Comparison of ENCODE assay signal across 11 cellular contexts in the genomic region with DNA sequence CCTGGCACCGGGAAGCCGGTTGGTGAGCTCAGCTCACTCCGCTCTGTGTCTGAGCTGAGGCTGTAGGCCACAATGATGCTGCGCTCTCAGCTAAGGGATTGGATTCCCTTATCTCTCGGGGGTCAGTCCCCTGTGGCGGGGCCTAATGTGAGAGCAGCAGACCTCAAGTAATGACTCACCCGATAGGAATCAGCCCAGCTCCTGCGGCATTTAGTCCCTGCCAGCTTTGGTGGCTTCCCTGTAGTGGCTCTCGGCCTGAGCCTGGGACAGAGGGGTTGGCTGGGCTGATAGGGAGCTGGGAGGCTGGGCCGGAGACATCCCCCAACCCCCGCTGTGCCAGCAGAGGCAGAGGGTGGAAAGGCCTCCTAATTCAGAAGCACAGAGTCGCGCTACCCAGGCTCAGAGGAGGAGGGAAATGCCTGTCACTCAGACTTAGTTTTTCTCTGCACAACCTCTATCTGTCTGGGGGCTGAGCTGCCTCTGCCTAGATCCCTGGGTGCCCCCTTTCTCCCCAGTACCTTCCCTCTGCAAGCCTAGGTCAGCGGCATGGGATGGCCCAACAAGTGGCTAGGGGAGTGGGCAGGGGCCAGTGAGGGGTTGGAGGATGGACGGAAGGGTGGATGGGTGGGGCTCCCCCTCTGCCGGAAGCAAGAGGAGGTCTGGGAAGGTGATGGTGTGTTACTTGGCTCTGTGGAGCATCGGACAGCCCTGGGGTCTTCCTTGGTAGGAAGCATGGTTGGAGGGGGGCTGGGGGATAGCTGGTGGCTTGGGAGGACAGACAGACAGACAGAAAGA.
A peak's percentile ranks its signal among the peaks of the same experiment; 100 is the strongest.
DNase-seq lines count a peak whose midpoint lies in the region; ATAC-seq and TF ChIP-seq lines count a peak whose summit lies in the region.
"Had no signal": no experiment of that assay in that cellular context is flagged by ENCODE, and none has a peak within 500 bp of the region (broad histone marks: within the 10 kb centered on the region; RNA-seq: fewer than 3 reads in every experiment).

No MANE protein-coding gene starts in this region.

- WGBS in IMR-90 (ENCODE audit: extremely low coverage in 2 of 2, insufficient read length in 1 of 2), 2 experiments: 28% methylated on average over 3 of the region's 17 CpGs; no CpG with 5 or more reads in 1 of the 2 experiments

- no peak overlapping the region for H3K4ac ChIP-seq in IMR-90 (ENCODE audit: low read depth, low read length)

- H3K9ac ChIP-seq in IMR-90 (ENCODE audit: low read depth, low read length): no peak overlapping the region

- no peak overlapping the region for H2AFZ ChIP-seq in IMR-90 (replicated peaks; ENCODE audit: low read length, poor library complexity)

- H2AK9ac ChIP-seq in IMR-90 (replicated peaks; ENCODE audit: low read depth, low read length, poor library complexity): no peak overlapping the region

- intact Hi-C loops in IMR-90 (cut with micrococcal nuclease): no loop called here

- H3K27me3 Mint-ChIP-seq in activated T-cell treated with anti-CD3 and anti-CD28 coated beads, Interleukin-2, amount 50 U/mL, for 24 hours: peaks cover 12% of the 10 kb centered on the region
- H3K27me3 Mint-ChIP-seq: CD4-positive, CD25-positive, alpha-beta regulatory T cell had no signal

- no peak overlapping the region for H3K4me3 ChIP-seq in IMR-90 (ENCODE audit: insufficient read depth, low read depth, low read length)
- H3K4me3 ChIP-seq in astrocyte of the cerebellum (ENCODE audit: low read depth, low read length): no peak overlapping the region

- H3K27ac ChIP-seq in IMR-90 (ENCODE audit: insufficient read depth, low read length): no peak overlapping the region

- H3K27ac Mint-ChIP-seq in activated T-cell treated with anti-CD3 and anti-CD28 coated beads, Interleukin-2, amount 50 U/mL, for 24 hours: no peak overlapping the region
- H3K27ac Mint-ChIP-seq: CD4-positive, CD25-positive, alpha-beta regulatory T cell; dendritic cell treated with granulocyte-macrophage colony-stimulating factor and Interleukin-4, amounts not matched to agents 40 ng/mL and 50 ng/mL, for 4 days had no signal

- H3K4me1 ChIP-seq in IMR-90 (ENCODE audit: control insufficient read depth, insufficient read depth, low read length): no peaks in the 10 kb centered on the region

- TF ChIP-seq RAD21 in IMR-90 (IDR thresholded peaks at IDR 0.05; ENCODE audit: low read length): no peak

- H4K5ac ChIP-seq in IMR-90 (ENCODE audit: low read depth, low read length): no peak overlapping the region

- no peak for TF ChIP-seq POLR2A in IMR-90 (IDR thresholded peaks at IDR 0.05; ENCODE audit: low read depth, low read length)

- no peaks in the 10 kb centered on the region for H3K9me3 Mint-ChIP-seq in activated T-cell treated with anti-CD3 and anti-CD28 coated beads, Interleukin-2, amount 50 U/mL, for 24 hours
- H3K9me3 Mint-ChIP-seq: CD4-positive, CD25-positive, alpha-beta regulatory T cell; dendritic cell treated with granulocyte-macrophage colony-stimulating factor and Interleukin-4, amounts not matched to agents 40 ng/mL and 50 ng/mL, for 4 days had no signal

- in situ Hi-C loops in IMR-90 (cut with MboI; ENCODE audit: low sequenced_read_pairs) (no loop called here), astrocyte of the cerebellum (cut with HindIII; ENCODE audit: low sequenced_read_pairs) (no loop called here)

- H3K14ac ChIP-seq in IMR-90 (replicated peaks; ENCODE audit: low read depth, low read length): no peak overlapping the region

- H4K8ac ChIP-seq in IMR-90 (ENCODE audit: low read depth in 2 of 2, low read length in 2 of 2): no peak overlapping the region

- POLR2A ChIA-PET in IMR-90 (lab: Charles Lee; ENCODE audit: unreplicated experiment): no interaction called here

- no peak overlapping the region for H3K4me3 Mint-ChIP-seq in activated T-cell treated with anti-CD3 and anti-CD28 coated beads, Interleukin-2, amount 50 U/mL, for 24 hours
- H3K4me3 Mint-ChIP-seq: CD4-positive, CD25-positive, alpha-beta regulatory T cell; dendritic cell treated with granulocyte-macrophage colony-stimulating factor and Interleukin-4, amounts not matched to agents 40 ng/mL and 50 ng/mL, for 4 days had no signal

- no peaks in the 10 kb centered on the region for H4K20me1 ChIP-seq in IMR-90 (ENCODE audit: insufficient read depth, low read length)

- no peak for TF ChIP-seq CTCF in IMR-90 (conservative IDR thresholded peaks at IDR 0.05; ENCODE audit: low read depth, low read length)
- TF ChIP-seq CTCF in astrocyte of the cerebellum (IDR thresholded peaks at IDR 0.05; ENCODE audit: low read depth, low read length, missing control alignments): no peak

- peak; percentile 91 for DNase-seq in CMK (ENCODE audit: low read depth)
- peak; percentile 28 for DNase-seq in IMR-90
- DNase-seq in astrocyte of the cerebellum (ENCODE audit: low read depth): peak; percentile 19
- peak; percentile 79 for DNase-seq in iPS-NIHi11 (ENCODE audit: low spot score)
- DNase-seq in stimulated activated naive CD4-positive, alpha-beta T cell (lab: John Stamatoyannopoulos, UW): no peak
- DNase-seq in NCI-H748 (lab: John Stamatoyannopoulos, UW; ENCODE audit: unreplicated experiment): no peak
- no peak for DNase-seq in activated T-cell treated with anti-CD3 and anti-CD28 coated beads, Interleukin-2, amount 50 U/mL, for 24 hours
- no peak for DNase-seq in NCI-H1048 (lab: John Stamatoyannopoulos, UW)
- DNase-seq: CD4-positive, CD25-positive, alpha-beta regulatory T cell; NCI-H526 had no signal

- no peak overlapping the region for H3K4me2 ChIP-seq in IMR-90 (ENCODE audit: low read depth, low read length)

- H2BK20ac ChIP-seq in IMR-90 (ENCODE audit: low read depth, low read length): no peak overlapping the region

- no peak overlapping the region for H3K18ac ChIP-seq in IMR-90 (ENCODE audit: low read depth, low read length)

- H2BK15ac ChIP-seq in IMR-90 (ENCODE audit: low read depth, low read length): no peak overlapping the region

- H3K23ac ChIP-seq in IMR-90 (ENCODE audit: low read depth, low read length): no peak overlapping the region

- dilution Hi-C loops in IMR-90 (cut with HindIII; ENCODE audit: low sequenced_read_pairs, unreplicated experiment): no loop called here

- no peaks in the 10 kb centered on the region for H3K36me3 Mint-ChIP-seq in activated T-cell treated with anti-CD3 and anti-CD28 coated beads, Interleukin-2, amount 50 U/mL, for 24 hours (ENCODE audit: low read depth)
- H3K36me3 Mint-ChIP-seq: CD4-positive, CD25-positive, alpha-beta regulatory T cell had no signal

- H3K79me1 ChIP-seq in IMR-90 (ENCODE audit: low read depth in 1 of 2, low read length in 2 of 2): no peaks in the 10 kb centered on the region

- H3K36me3 ChIP-seq in IMR-90 (ENCODE audit: control insufficient read depth, insufficient read depth, low read length): no peaks in the 10 kb centered on the region

- H2AK5ac ChIP-seq in IMR-90 (ENCODE audit: low read depth, low read length): no peak overlapping the region

- H3K56ac ChIP-seq in IMR-90 (ENCODE audit: extremely low read depth, insufficient read depth, low read length): no peak overlapping the region

- H3K4me1 Mint-ChIP-seq in activated T-cell treated with anti-CD3 and anti-CD28 coated beads, Interleukin-2, amount 50 U/mL, for 24 hours (ENCODE audit: low read depth): no peaks in the 10 kb centered on the region
- H3K4me1 Mint-ChIP-seq: CD4-positive, CD25-positive, alpha-beta regulatory T cell had no signal

- no peak overlapping the region for H2BK120ac ChIP-seq in IMR-90 (ENCODE audit: low read depth, low read length)

- BruUV-seq in IMR-90 (replicated peaks; lab: Mats Ljungman, UMichigan): no TSS peak

- H4K91ac ChIP-seq in IMR-90 (ENCODE audit: insufficient read depth, low read depth, low read length): no peak overlapping the region

- no peak overlapping the region for H2BK5ac ChIP-seq in IMR-90 (ENCODE audit: low read depth, low read length, poor library complexity, severe bottlenecking)

- CTCF ChIA-PET in IMR-90 (lab: Yijun Ruan, JAX): no interaction called here

- peak; percentile 82 for ATAC-seq in IMR-90 (ENCODE audit: low read depth)

- H3K9me3 ChIP-seq in IMR-90 (ENCODE audit: control insufficient read depth, insufficient read depth, low read length): no peaks in the 10 kb centered on the region

- peaks cover 19% of the 10 kb centered on the region for H3K27me3 ChIP-seq in IMR-90 (ENCODE audit: control insufficient read depth, insufficient read depth, low read length)

- H3K9me1 ChIP-seq in IMR-90 (ENCODE audit: insufficient read depth, low read length): no peaks in the 10 kb centered on the region

TF ChIP-seq in IMR-90, 13 proteins besides CTCF, POLR2A, EP300 and RAD21:
- TF ChIP-seq MAZ (IDR thresholded peaks at IDR 0.05; ENCODE audit: borderline replicate concordance, low read depth, low read length) (no peak), RFX5 (IDR thresholded peaks at IDR 0.05; ENCODE audit: low read depth, low read length) (no peak), SMC3 (IDR thresholded peaks at IDR 0.05; ENCODE audit: low read depth, low read length) (no peak)

Comparison
In these comparisons a context has a peak if more than half of its experiments do, and no peak if none do; other contexts are left out.
1. DNase-seq: peak in CMK (single experiment), IMR-90 (single experiment), astrocyte of the cerebellum (single experiment) and iPS-NIHi11 (single experiment); none in stimulated activated naive CD4-positive, alpha-beta T cell (0 of 6), NCI-H748 (single experiment), activated T-cell treated with anti-CD3 and anti-CD28 coated beads, Interleukin-2, amount 50 U/mL, for 24 hours (single experiment) and NCI-H1048 (single experiment).